ENCODE assay signal across 9 cellular contexts in the genomic region with DNA sequence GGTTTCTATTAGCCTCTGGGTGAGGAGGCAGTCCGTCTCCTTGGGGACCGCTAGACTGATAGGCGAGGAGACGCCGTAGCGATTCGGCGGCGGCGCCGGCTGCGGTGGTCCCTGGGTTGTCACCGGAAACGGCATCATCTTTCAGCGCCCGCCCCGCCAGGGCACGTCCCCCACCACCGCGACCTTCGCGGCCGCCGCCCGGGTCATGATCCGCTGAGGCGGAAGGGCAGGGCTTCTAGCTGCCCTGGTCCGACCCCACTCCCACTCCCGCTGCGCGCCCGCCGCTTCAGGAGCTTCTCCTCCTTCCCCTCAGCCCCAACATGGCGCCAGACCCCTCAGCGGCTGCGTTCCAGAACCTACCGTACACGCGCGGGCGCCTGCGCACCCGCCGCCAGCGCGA. TPM values are rescaled to one million over a fixed set of nuclear protein-coding genes. Genes with fewer than 3 reads are reported as not detected.
DNase-seq lines count a peak whose midpoint lies in the region; ATAC-seq and TF ChIP-seq lines count a peak whose summit lies in the region.
"Had no signal": no experiment of that assay in that cellular context is flagged by ENCODE, and none has a peak within 500 bp of the region (broad histone marks: within the 10 kb centered on the region; RNA-seq: fewer than 3 reads in every experiment).

PAPOLB (minus strand) TSS at position 358 of the 400 bp plus-strand sequence; CDS start at position 138, 220 bp downstream.

- peak; percentile 21 for DNase-seq in activated T-cell treated with anti-CD3 and anti-CD28 coated beads, Interleukin-2, amount 50 U/mL, for 1 hour
- DNase-seq in activated T-cell treated with anti-CD3 and anti-CD28 coated beads for 4 hours: no peak
- no peak for DNase-seq in dorsolateral prefrontal cortex
- peak in 1 of 2 donors; percentile 86 for DNase-seq in upper lobe of left lung
- no peak for DNase-seq in GM03348 (ENCODE audit: low spot score)
- DNase-seq in NCI-H1048 (lab: John Stamatoyannopoulos, UW): no peak
- no peak for DNase-seq in mucosa of gallbladder (ENCODE audit: low spot score)

- no peak for TF ChIP-seq POLR2A in upper lobe of left lung (IDR thresholded peaks at IDR 0.05)

- peaks cover 0 to 20% (median 0%) of the 10 kb centered on the region in 45 donors for H3K27me3 ChIP-seq in dorsolateral prefrontal cortex
- H3K27me3 ChIP-seq in muscle layer of duodenum (ENCODE audit: low read depth, low read length): no peaks in the 10 kb centered on the region
- peaks cover 0 to 2% (median 0%) of the 10 kb centered on the region in 4 donors for H3K27me3 ChIP-seq in upper lobe of left lung

- H3K9me3 ChIP-seq in muscle layer of duodenum (ENCODE audit: control insufficient read depth in 1 of 2, low read length in 2 of 2) (peaks cover 0 to 10% of the 10 kb centered on the region in 2 donors), upper lobe of left lung (no peaks in the 10 kb centered on the region)

- TF ChIP-seq CTCF in dorsolateral prefrontal cortex (IDR thresholded peaks at IDR 0.05 in 54 of 56, conservative IDR thresholded peaks at IDR 0.05 in 2 of 56; ENCODE audit: low read depth in 1 of 56, partially characterized antibody in 56 of 56) (no peak), upper lobe of left lung (IDR thresholded peaks at IDR 0.05) (no peak)

- peak in 1 of 2 donors; percentile 44 for ATAC-seq in upper lobe of left lung (ENCODE audit: low FRiP score in 2 of 2)

- H3K4me3 ChIP-seq in dorsolateral prefrontal cortex (peak within 1 kb of the TSS in 50 of 59 donors; percentile 14 to 60 (median 44)), muscle layer of duodenum (ENCODE audit: low read depth in 1 of 2, low read length in 2 of 2) (peak within 1 kb of the TSS; percentile 31 to 35), upper lobe of left lung (peak within 1 kb of the TSS; percentile 12 to 46 (median 35))

- 40 to 45% methylated on average over 29 to 42 of the region's 46 CpGs for WGBS in upper lobe of left lung, 2 donors

- no peak within 1 kb of the TSS for H3K27ac ChIP-seq in dorsolateral prefrontal cortex
- no peak within 1 kb of the TSS for H3K27ac ChIP-seq in muscle layer of duodenum (ENCODE audit: low read length)
- H3K27ac ChIP-seq in upper lobe of left lung: peak within 1 kb of the TSS in 2 of 4 donors; percentile 16 to 18

- H3K36me3 ChIP-seq in muscle layer of duodenum (ENCODE audit: control insufficient read depth in 1 of 2, insufficient read depth in 2 of 2, low read length in 2 of 2) (no peaks in the 10 kb centered on the region), upper lobe of left lung (no peaks in the 10 kb centered on the region)

- H3K4me1 ChIP-seq in muscle layer of duodenum (ENCODE audit: control insufficient read depth in 1 of 2, insufficient read depth in 2 of 2, low read length in 2 of 2): peaks cover 0 to 3% of the 10 kb centered on the region in 2 donors
- peaks cover 0 to 3% (median 0%) of the 10 kb centered on the region in 4 donors for H3K4me1 ChIP-seq in upper lobe of left lung

- TF ChIP-seq EP300 in upper lobe of left lung (IDR thresholded peaks at IDR 0.05): no peak

- intact Hi-C loops in dorsolateral prefrontal cortex (cut with DNase I): no loop called here

RNA-seq across cellular contexts. Expression of gene PAPOLB, which starts in this region (rescaled TPM):
- 1 to 10 TPM in 18 of 120 experiments, under 1 TPM in 102; 0.19 to 1.7 (median 0.60) TPM for total RNA-seq in dorsolateral prefrontal cortex
- total RNA-seq in upper lobe of left lung: 1 to 10 TPM in 1 of 6 donors, under 1 TPM in 5; 0.10 to 2.1 (median 0.39) TPM
- total RNA-seq in mucosa of gallbladder: 0.14 TPM
- total RNA-seq: RPMI7951 had no signal
